Comparison of ENCODE assay signal across 8 cellular contexts in genomic region chr2:128232965-128233789, GRCh38.
A peak's percentile ranks its signal among the peaks of the same experiment; 100 is the strongest.
DNase-seq lines count a peak whose midpoint lies in the region; ATAC-seq and TF ChIP-seq lines count a peak whose summit lies in the region.

No MANE protein-coding gene starts in this region.

- TF ChIP-seq CTCF in GM12865 (IDR thresholded peaks at IDR 0.05; ENCODE audit: insufficient read depth, low read depth, low read length, missing control alignments) (peak; percentile 98), left ventricle myocardium inferior (IDR thresholded peaks at IDR 0.05; ENCODE audit: borderline replicate concordance) (peak; percentile 92), upper lobe of left lung (IDR thresholded peaks at IDR 0.05) (peak; percentile 91 to 95 (median 92))

- peak overlapping the region; percentile 91 for H3K27ac ChIP-seq in left ventricle myocardium inferior (replicated peaks)
- H3K27ac ChIP-seq in upper lobe of left lung = peak overlapping the region in 3 of 4 donors; percentile 27 to 64 (median 57)

- peak overlapping the region; percentile 78 for H3K4me3 ChIP-seq in GM12865 (ENCODE audit: low read depth, low read length)
- peak overlapping the region; percentile 82 for H3K4me3 ChIP-seq in left ventricle myocardium inferior
- H3K4me3 ChIP-seq in upper lobe of left lung = peak overlapping the region; percentile 46 to 76 (median 58)

- DNase-seq in GM12865 (ENCODE audit: low read depth) = peak; percentile 88
- peak; percentile 80 for DNase-seq in NAMALWA (ENCODE audit: low spot score)
- peak; percentile 61 to 86 (median 76) for DNase-seq in T-cell
- peak; percentile 73 for DNase-seq in amniotic stem cell (lab: John Stamatoyannopoulos, UW)
- DNase-seq in left ventricle myocardium inferior = peak; percentile 91
- peak; percentile 97 for DNase-seq in posterior vena cava (ENCODE audit: low spot score)
- peak; percentile 92 to 98 for DNase-seq in upper lobe of left lung

- CTCF ChIA-PET in T-cell (lab: Charles Lee) = interaction anchor here (0.5 to 0.9 kb wide), 4 partner anchors 12 to 1191 kb away, joined by 3 to 6 read pairs (median 4); no protein-coding TSS in a partner anchor

- ATAC-seq in HG02571 (IDR thresholded peaks at IDR 0.05; ENCODE audit: unreplicated experiment) = peak; percentile 98
- ATAC-seq in T-cell (replicated peaks in 1 of 4) = peak; percentile 96 to 98 (median 98)
- ATAC-seq in upper lobe of left lung (ENCODE audit: low FRiP score in 2 of 2) = peak; percentile 96 to 98

- TF ChIP-seq EP300 in upper lobe of left lung (IDR thresholded peaks at IDR 0.05) = no peak

- no peaks in the 10 kb centered on the region for H3K9me3 Mint-ChIP-seq in T-cell

- H3K36me3 ChIP-seq in left ventricle myocardium inferior (no peaks in the 10 kb centered on the region), upper lobe of left lung (no peaks in the 10 kb centered on the region)

- H3K4me1 Mint-ChIP-seq in T-cell = peaks cover 5% of the 10 kb centered on the region in 3 donors

- POLR2A ChIA-PET in T-cell (lab: Charles Lee) = no interaction called here

- H3K27ac Mint-ChIP-seq in T-cell = no peak overlapping the region

- H3K4me3 Mint-ChIP-seq in T-cell = peak overlapping the region; percentile 77 to 84 (median 82)

- intact Hi-C loops in left ventricle myocardium inferior (cut with micrococcal nuclease) = no loop called here
- intact Hi-C loops in posterior vena cava (cut with DNase I) = loop anchor here in 1 of 2 donors (5.0 kb wide), 1 partner anchor 51 kb away; no protein-coding TSS in a partner anchor

- H3K4me1 ChIP-seq in left ventricle myocardium inferior = peaks cover 26% of the 10 kb centered on the region
- H3K4me1 ChIP-seq in upper lobe of left lung = peaks cover 4 to 17% (median 10%) of the 10 kb centered on the region in 4 donors

- H3K27me3 Mint-ChIP-seq in T-cell = peaks cover 7 to 8% of the 10 kb centered on the region in 2 donors

- H3K27me3 ChIP-seq in left ventricle myocardium inferior (ENCODE audit: low read depth) (no peaks in the 10 kb centered on the region), upper lobe of left lung (no peaks in the 10 kb centered on the region)

- H3K9me3 ChIP-seq in left ventricle myocardium inferior (replicated peaks) (no peaks in the 10 kb centered on the region), upper lobe of left lung (no peaks in the 10 kb centered on the region)

- no peak for TF ChIP-seq POLR2A in upper lobe of left lung (IDR thresholded peaks at IDR 0.05)

- WGBS in upper lobe of left lung, 2 donors = 0 to 1% methylated on average over 1 to 80 of the region's 84 CpGs

- H3K36me3 Mint-ChIP-seq in T-cell = no peaks in the 10 kb centered on the region

Comparison
In these comparisons a context has a peak if more than half of its experiments do, and no peak if none do; other contexts are left out.
1. Peak in every context shown above with its lines: DNase-seq, ATAC-seq, H3K4me3 ChIP-seq and H3K27ac ChIP-seq.